Comparison of ENCODE assay signal across 17 cellular contexts in the genomic region with DNA sequence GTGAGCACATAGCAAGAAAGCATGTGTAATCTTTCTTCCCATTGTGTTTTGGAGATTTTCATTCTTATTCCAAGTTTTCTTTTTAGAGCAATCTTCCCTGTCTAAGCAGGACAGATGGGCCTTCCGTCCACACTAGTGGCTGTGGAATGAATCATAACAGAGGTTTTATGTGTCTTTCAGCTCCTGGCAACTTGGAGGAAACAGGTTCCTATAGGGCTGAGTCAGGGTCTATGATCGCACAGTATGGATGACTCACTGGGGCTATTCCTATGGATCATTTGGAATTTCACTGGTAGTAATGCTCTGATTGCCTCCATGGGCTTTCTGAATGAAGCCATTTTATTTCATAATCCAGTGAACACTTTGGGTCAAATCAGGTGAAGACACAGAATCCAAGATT. TPM values are rescaled to one million over a fixed set of nuclear protein-coding genes. Genes with fewer than 3 reads are reported as not detected.
DNase-seq lines count a peak whose midpoint lies in the region; ATAC-seq, FAIRE-seq and TF ChIP-seq lines count a peak whose summit lies in the region.
"Had no signal": no experiment of that assay in that cellular context is flagged by ENCODE, and none has a peak within 500 bp of the region (broad histone marks: within the 10 kb centered on the region; RNA-seq: fewer than 3 reads in every experiment).

No MANE protein-coding gene starts in this region.

- intact Hi-C loops in CD4-positive, alpha-beta memory T cell (cut with micrococcal nuclease), result no loop called here

- CTCF ChIA-PET in AG04450 (lab: Charles Lee), result no interaction called here
- CTCF ChIA-PET in CD4-positive, alpha-beta memory T cell (lab: Charles Lee; ENCODE audit: partially characterized antibody), result no interaction called here

- in situ Hi-C loops in brain microvascular endothelial cell (cut with HindIII; ENCODE audit: low pct_ligation_motif_present, low sequenced_read_pairs), result no loop called here

- H3K36me3 ChIP-seq in brain microvascular endothelial cell (replicated peaks), result no peaks in the 10 kb centered on the region
- no peaks in the 10 kb centered on the region for H3K36me3 ChIP-seq in CD4-positive, alpha-beta memory T cell (ENCODE audit: insufficient read depth, low read length)
- H3K36me3 ChIP-seq: Peyer's patch, vagina had no signal

- TF ChIP-seq CTCF in AG04450 (IDR thresholded peaks at IDR 0.05; ENCODE audit: low read depth, low read length) (no peak), brain microvascular endothelial cell (IDR thresholded peaks at IDR 0.05; ENCODE audit: low read depth, low read length, missing control alignments) (no peak), GM20000 (IDR thresholded peaks at IDR 0.05; ENCODE audit: extremely low read depth, missing control alignments) (no peak)

- H3K4me1 ChIP-seq in CD4-positive, alpha-beta memory T cell (ENCODE audit: insufficient read depth, low read length), result no peaks in the 10 kb centered on the region
- H3K4me1 ChIP-seq: parathyroid adenoma, Peyer's patch, vagina had no signal

- no peaks in the 10 kb centered on the region for H3K4me1 Mint-ChIP-seq in CD4-positive, alpha-beta memory T cell
- H3K4me1 Mint-ChIP-seq: memory B cell had no signal

- H3K4me3 ChIP-seq in AG04450 (ENCODE audit: low read depth, low read length) (no peak overlapping the region), brain microvascular endothelial cell (ENCODE audit: low read depth, low read length) (no peak overlapping the region)
- H3K4me3 ChIP-seq in CD4-positive, alpha-beta memory T cell (ENCODE audit: low read length in 2 of 2), result no peak overlapping the region
- H3K4me3 ChIP-seq: Peyer's patch, vagina had no signal

- no peak overlapping the region for H3K4me3 Mint-ChIP-seq in CD4-positive, alpha-beta memory T cell
- H3K4me3 Mint-ChIP-seq: activated naive CD8-positive, alpha-beta T cell; memory B cell had no signal

- DNase-seq in AG04450 (ENCODE audit: low read depth, low spot score) (peak; percentile 30), HTR-8/SVneo (ENCODE audit: insufficient read length, low spot score) (peak; percentile 71), brain microvascular endothelial cell (peak; percentile 83), islet precursor cell (peak; percentile 60), GM20000 (ENCODE audit: low spot score) (no peak)
- DNase-seq in CD4-positive, alpha-beta memory T cell, result no peak
- DNase-seq: hypothalamus, NCI-H345, Peyer's patch had no signal

- POLR2A ChIA-PET in AG04450 (lab: Yijun Ruan, JAX), result no interaction called here
- POLR2A ChIA-PET in CD4-positive, alpha-beta memory T cell (lab: Charles Lee; ENCODE audit: partially characterized antibody), result no interaction called here

- no peaks in the 10 kb centered on the region for H3K27me3 Mint-ChIP-seq in CD4-positive, alpha-beta memory T cell
- H3K27me3 Mint-ChIP-seq: activated naive CD8-positive, alpha-beta T cell; memory B cell had no signal

- H3K9me3 Mint-ChIP-seq in CD4-positive, alpha-beta memory T cell, result no peaks in the 10 kb centered on the region
- H3K9me3 Mint-ChIP-seq: memory B cell had no signal

- H3K9me3 ChIP-seq in AG04450 (ENCODE audit: control insufficient read depth, insufficient read depth, low read length), result no peaks in the 10 kb centered on the region
- no peaks in the 10 kb centered on the region for H3K9me3 ChIP-seq in CD4-positive, alpha-beta memory T cell (ENCODE audit: control insufficient read depth in 1 of 2, low read length in 2 of 2)
- H3K9me3 ChIP-seq: Peyer's patch, vagina had no signal

- ATAC-seq in HG03025 (IDR thresholded peaks at IDR 0.05; ENCODE audit: low FRiP score, unreplicated experiment) (no peak), HG02885 (IDR thresholded peaks at IDR 0.05; ENCODE audit: poor library complexity, unreplicated experiment) (no peak)

- no peaks in the 10 kb centered on the region for H3K27me3 ChIP-seq in AG04450 (ENCODE audit: control insufficient read depth, insufficient read depth, low read length)
- no peaks in the 10 kb centered on the region for H3K27me3 ChIP-seq in brain microvascular endothelial cell (replicated peaks)
- H3K27me3 ChIP-seq in CD4-positive, alpha-beta memory T cell (ENCODE audit: insufficient read depth, low read length), result no peaks in the 10 kb centered on the region
- H3K27me3 ChIP-seq: Peyer's patch, vagina had no signal

- H3K27ac Mint-ChIP-seq in CD4-positive, alpha-beta memory T cell, result no peak overlapping the region
- H3K27ac Mint-ChIP-seq: activated naive CD8-positive, alpha-beta T cell; memory B cell had no signal

- no peaks in the 10 kb centered on the region for H3K36me3 Mint-ChIP-seq in CD4-positive, alpha-beta memory T cell
- H3K36me3 Mint-ChIP-seq: activated naive CD8-positive, alpha-beta T cell; memory B cell had no signal

- H3K27ac ChIP-seq in AG04450 (ENCODE audit: low read depth, low read length), result no peak overlapping the region
- peak overlapping the region; percentile 61 for H3K27ac ChIP-seq in brain microvascular endothelial cell
- no peak overlapping the region for H3K27ac ChIP-seq in CD4-positive, alpha-beta memory T cell (ENCODE audit: low read depth, low read length)
- H3K27ac ChIP-seq: parathyroid adenoma, Peyer's patch, vagina had no signal

- peak; percentile 97 for FAIRE-seq in HTR-8/SVneo (lab: Jason Lieb, UNC)
- FAIRE-seq: G401.6 had no signal

RNA-seq across cellular contexts. Expression of gene CBLL2, which starts 51.8 kb away (rescaled TPM):
- polyA plus RNA-seq in AG04450 (2011; rRNA removed), result not detected in 2 replicates
- not detected in 2 replicates for polyA minus RNA-seq in AG04450 (2011; rRNA and poly(A)+ RNA removed)
- total RNA-seq in CD4-positive, alpha-beta memory T cell, result not detected
- not detected for polyA plus RNA-seq in CD4-positive, alpha-beta memory T cell
- total RNA-seq: Peyer's patch, vagina had no signal
- polyA plus RNA-seq: BJ had no signal

Comparison
In these comparisons a context has a peak if more than half of its experiments do, and no peak if none do; other contexts are left out.
1. DNase-seq: peak in AG04450 (single experiment), HTR-8/SVneo (single experiment), brain microvascular endothelial cell (single experiment) and islet precursor cell (single experiment); none in CD4-positive, alpha-beta memory T cell (0 of 5) and GM20000 (single experiment).